9 cellular contexts compared by ENCODE assay signal in genomic region chr11:61541568-61541967, GRCh38.
DNase-seq lines count a peak whose midpoint lies in the region; ATAC-seq and TF ChIP-seq lines count a peak whose summit lies in the region.
"Had no signal": no experiment of that assay in that cellular context is flagged by ENCODE, and none has a peak within 500 bp of the region (broad histone marks: within the 10 kb centered on the region; RNA-seq: fewer than 3 reads in every experiment).

No MANE protein-coding gene starts in this region.

- H3K4me3 ChIP-seq in coronary artery, result no peak overlapping the region

- H3K27ac ChIP-seq in coronary artery, result no peak overlapping the region

- no peak for ATAC-seq in GM18519 (IDR thresholded peaks at IDR 0.05; ENCODE audit: low FRiP score, unreplicated experiment)
- ATAC-seq in HG03342 (IDR thresholded peaks at IDR 0.05; ENCODE audit: unreplicated experiment), result no peak

- DNase-seq in DMS79 (lab: John Stamatoyannopoulos, UW) (peak; percentile 74), Kasumi-1 (lab: John Stamatoyannopoulos, UW) (peak; percentile 46 to 66), SHP77 (lab: John Stamatoyannopoulos, UW) (peak; percentile 68 to 69), left kidney (ENCODE audit: low read depth, low spot score) (peak; percentile 89), putamen (ENCODE audit: low spot score) (no peak), coronary artery (ENCODE audit: low spot score) (no peak)
- DNase-seq: amniotic stem cell had no signal

- TF ChIP-seq CTCF in coronary artery (IDR thresholded peaks at IDR 0.05), result no peak

Comparison
In these comparisons a context has a peak if more than half of its experiments do, and no peak if none do; other contexts are left out.
1. DNase-seq: peak in DMS79 (single experiment), Kasumi-1 (2 of 2), SHP77 (2 of 2) and left kidney (single experiment); none in putamen (single experiment) and coronary artery (single experiment).